25 cellular contexts compared by ENCODE assay signal in genomic region chr6:167393731-167394130, GRCh38.
"Had no signal": no experiment of that assay in that cellular context is flagged by ENCODE, and none has a peak within 500 bp of the region (broad histone marks: within the 10 kb centered on the region; RNA-seq: fewer than 3 reads in every experiment).

No MANE protein-coding gene starts in this region.

- H3K27ac ChIP-seq: esophagus squamous epithelium, heart right ventricle, ovary, psoas muscle, skin epidermis, suprapubic skin, transverse colon had no signal

- DNase-seq: cerebellar nuclear complex; cortex of kidney; effector memory CD8-positive, alpha-beta T cell; esophagus squamous epithelium; foreskin melanocyte; glutamatergic neuron; heart right ventricle; hippocampal formation; mesenchymal stem cell; mucosa of descending colon; naive B cell; occipital lobe; ovary; psoas muscle; stimulated activated CD4-positive, alpha-beta T cell treated with anti-CD3 and anti-CD28 coated beads, Interleukin-15, amount 100 ng/mL, for 24 hours; stimulated activated CD4-positive, alpha-beta T cell treated with anti-CD3 and anti-CD28 coated beads, Interleukin-2, amount 100 ng/mL, for 48 hours; stimulated activated naive B cell treated with anti-CD40 and anti-IgM and Interleukin-4, amounts not matched to agents 10 μg/mL and 1 μg/mL and 100 μg/mL, for 72 hours; transverse colon had no signal

- H3K4me1 ChIP-seq: esophagus squamous epithelium, heart right ventricle, psoas muscle, suprapubic skin had no signal

- H3K9me3 Mint-ChIP-seq: effector memory CD8-positive, alpha-beta T cell; mesothelial cell of epicardium; naive B cell; nephron; stimulated activated naive B cell treated with anti-CD40 and anti-IgM and Interleukin-4, amounts not matched to agents 10 μg/mL and 1 μg/mL and 100 μg/mL, for 72 hours; stimulated activated naive CD8-positive, alpha-beta T cell treated with anti-CD3 and anti-CD28 coated beads, Interleukin-15, Interleukin-2, amounts not matched to agents 100 ng/mL and 50 ng/mL, for 24 hours had no signal

- H3K9me3 ChIP-seq: esophagus squamous epithelium, heart right ventricle, mucosa of descending colon, ovary, psoas muscle, suprapubic skin, transverse colon had no signal

- H3K4me1 Mint-ChIP-seq: mesothelial cell of epicardium; naive B cell; stimulated activated naive B cell treated with anti-CD40 and anti-IgM and Interleukin-4, amounts not matched to agents 10 μg/mL and 1 μg/mL and 100 μg/mL, for 72 hours had no signal

- H3K27me3 ChIP-seq: esophagus squamous epithelium, heart right ventricle, ovary, suprapubic skin, transverse colon had no signal

- H3K4me3 Mint-ChIP-seq: effector memory CD8-positive, alpha-beta T cell; mesothelial cell of epicardium; naive B cell; nephron; stimulated activated naive B cell treated with anti-CD40 and anti-IgM and Interleukin-4, amounts not matched to agents 10 μg/mL and 1 μg/mL and 100 μg/mL, for 72 hours; stimulated activated naive CD8-positive, alpha-beta T cell treated with anti-CD3 and anti-CD28 coated beads, Interleukin-15, Interleukin-2, amounts not matched to agents 100 ng/mL and 50 ng/mL, for 24 hours had no signal

- ATAC-seq: effector memory CD8-positive, alpha-beta T cell; heart right ventricle; left lobe of liver; mucosa of descending colon; psoas muscle; right cardiac atrium; stimulated activated naive B cell treated with anti-CD40 and anti-IgM and Interleukin-4, amounts not matched to agents 10 μg/mL and 1 μg/mL and 100 μg/mL, for 72 hours had no signal

- H3K4me3 ChIP-seq: esophagus squamous epithelium, heart right ventricle, mucosa of descending colon, ovary, psoas muscle, skin epidermis, suprapubic skin, transverse colon had no signal

- H3K36me3 Mint-ChIP-seq: mesothelial cell of epicardium; naive B cell; stimulated activated naive B cell treated with anti-CD40 and anti-IgM and Interleukin-4, amounts not matched to agents 10 μg/mL and 1 μg/mL and 100 μg/mL, for 72 hours had no signal

- H3K36me3 ChIP-seq: esophagus squamous epithelium, heart right ventricle, ovary, suprapubic skin, transverse colon had no signal

- H3K27ac Mint-ChIP-seq: effector memory CD8-positive, alpha-beta T cell; mesothelial cell of epicardium; naive B cell; nephron; stimulated activated naive B cell treated with anti-CD40 and anti-IgM and Interleukin-4, amounts not matched to agents 10 μg/mL and 1 μg/mL and 100 μg/mL, for 72 hours; stimulated activated naive CD8-positive, alpha-beta T cell treated with anti-CD3 and anti-CD28 coated beads, Interleukin-15, Interleukin-2, amounts not matched to agents 100 ng/mL and 50 ng/mL, for 24 hours had no signal
